In the genomic region with DNA sequence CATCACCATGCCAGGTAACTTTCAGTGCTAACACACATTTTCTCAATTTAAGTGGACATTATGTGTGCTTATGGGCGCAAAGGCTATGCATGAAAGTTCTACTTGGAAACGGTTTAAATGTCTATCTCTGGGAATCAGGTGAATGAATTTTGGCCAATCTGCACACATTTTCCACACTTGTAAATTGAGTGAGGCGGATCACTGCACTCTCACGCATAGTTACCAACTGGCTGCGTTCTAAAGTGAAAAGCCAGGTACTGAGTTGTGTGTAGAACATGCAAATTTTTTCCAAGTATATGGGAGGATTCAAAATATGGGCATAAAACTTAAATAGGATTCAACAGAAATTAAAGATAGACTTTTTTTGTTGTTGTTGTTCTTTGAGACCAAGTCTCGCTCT, we compare ENCODE assay signal across 5 cellular contexts.
"Had no signal": no experiment of that assay in that cellular context is flagged by ENCODE, and none has a peak within 500 bp of the region (broad histone marks: within the 10 kb centered on the region; RNA-seq: fewer than 3 reads in every experiment).

No MANE protein-coding gene starts in this region.

- H3K4me3 ChIP-seq: GM12878 had no signal

- DNase-seq: GDM1, GF-D8 had no signal

- FAIRE-seq: G401.6, GM12878, GM19239 had no signal
